17 cellular contexts compared by ENCODE assay signal in genomic region chr2:136060401-136060940, GRCh38. TPM values are rescaled to one million over a fixed set of nuclear protein-coding genes. Genes with fewer than 3 reads are reported as not detected.
DNase-seq lines count a peak whose midpoint lies in the region; ATAC-seq and TF ChIP-seq lines count a peak whose summit lies in the region.
"Had no signal": no experiment of that assay in that cellular context is flagged by ENCODE, and none has a peak within 500 bp of the region (broad histone marks: within the 10 kb centered on the region; RNA-seq: fewer than 3 reads in every experiment).

No MANE protein-coding gene starts in this region.

- H3K27ac ChIP-seq in SJSA1 (peak overlapping the region; percentile 86), neural cell (ENCODE audit: low read length) (peak overlapping the region; percentile 15), gastrocnemius medialis (no peak overlapping the region), spleen (no peak overlapping the region)
- no peak overlapping the region for H3K27ac ChIP-seq in CD4-positive, alpha-beta T cell (ENCODE audit: low read depth, low read length)

- intact Hi-C loops in gastrocnemius medialis (cut with DNase I; ENCODE audit: low total_unique reads): no loop called here
- intact Hi-C loops in spleen (cut with DNase I; ENCODE audit: low total_unique reads): no loop called here
- intact Hi-C loops in CD4-positive, alpha-beta T cell (cut with DNase I, micrococcal nuclease): no loop called here

- H3K36me3 Mint-ChIP-seq in CD4-positive, alpha-beta T cell (ENCODE audit: low read depth): no peaks in the 10 kb centered on the region
- H3K36me3 Mint-ChIP-seq: CD14-positive monocyte had no signal

- H3K4me3 Mint-ChIP-seq in CD4-positive, alpha-beta T cell: no peak overlapping the region
- H3K4me3 Mint-ChIP-seq: CD14-positive monocyte had no signal

- peaks cover 60% of the 10 kb centered on the region for H3K4me1 Mint-ChIP-seq in CD4-positive, alpha-beta T cell (ENCODE audit: low read depth)

- H3K79me2 ChIP-seq in neural cell (replicated peaks; ENCODE audit: insufficient read depth, low read length): no peaks in the 10 kb centered on the region

- H3F3A ChIP-seq in neural cell (ENCODE audit: insufficient read depth, low read length, poor library complexity, severe bottlenecking): no peaks in the 10 kb centered on the region

- WGBS in spleen, 5 donors: 71 to 85% (median 76%) methylated on average over 5 of the region's 5 CpGs

- no peak overlapping the region for H3K27ac Mint-ChIP-seq in CD4-positive, alpha-beta T cell

- H3K4me1 ChIP-seq in SJSA1 (replicated peaks) (peaks cover 26% of the 10 kb centered on the region), gastrocnemius medialis (no peaks in the 10 kb centered on the region), spleen (peaks cover 8 to 78% (median 36%) of the 10 kb centered on the region in 6 donors)
- H3K4me1 ChIP-seq: HAP-1 had no signal

- no peak overlapping the region for H2AFZ ChIP-seq in neural cell (ENCODE audit: low read depth, low read length)

- TF ChIP-seq CTCF in neural cell (IDR thresholded peaks at IDR 0.05; ENCODE audit: poor library complexity, severe bottlenecking) (no peak), gastrocnemius medialis (IDR thresholded peaks at IDR 0.05 in 4 of 5, conservative IDR thresholded peaks at IDR 0.05 in 1 of 5) (no peak), spleen (IDR thresholded peaks at IDR 0.05 in 8 of 11, conservative IDR thresholded peaks at IDR 0.05 in 3 of 11) (no peak)
- TF ChIP-seq CTCF in CD4-positive, alpha-beta T cell (IDR thresholded peaks at IDR 0.05): no peak

- TF ChIP-seq RAD21 in Ishikawa (IDR thresholded peaks at IDR 0.05; ENCODE audit: low read depth) (no peak), neural cell (conservative IDR thresholded peaks at IDR 0.05) (no peak)

- no peaks in the 10 kb centered on the region for H3K27me3 ChIP-seq in SJSA1 (replicated peaks)
- H3K27me3 ChIP-seq in neural cell (ENCODE audit: insufficient read depth, low read depth, low read length): no peaks in the 10 kb centered on the region
- no peaks in the 10 kb centered on the region for H3K27me3 ChIP-seq in gastrocnemius medialis
- no peaks in the 10 kb centered on the region for H3K27me3 ChIP-seq in spleen (replicated peaks in 1 of 7)
- H3K27me3 ChIP-seq in CD4-positive, alpha-beta T cell (ENCODE audit: control insufficient read depth, insufficient read depth, low read length): no peaks in the 10 kb centered on the region

- no peaks in the 10 kb centered on the region for H3K9me2 ChIP-seq in neural cell (ENCODE audit: insufficient read depth, low read length)

- no peaks in the 10 kb centered on the region for H3K9me3 Mint-ChIP-seq in CD4-positive, alpha-beta T cell

- TF ChIP-seq EP300 in Ishikawa (IDR thresholded peaks at IDR 0.05; ENCODE audit: borderline replicate concordance): no peak
- no peak for TF ChIP-seq EP300 in neural cell (conservative IDR thresholded peaks at IDR 0.05; ENCODE audit: poor library complexity, severe bottlenecking)

- H3K9ac ChIP-seq in neural cell (ENCODE audit: low read length): no peak overlapping the region

- no peaks in the 10 kb centered on the region for H3K27me3 Mint-ChIP-seq in CD4-positive, alpha-beta T cell

- CTCF ChIA-PET in CD4-positive, alpha-beta T cell (lab: Charles Lee): no interaction called here

- H3K4me3 ChIP-seq in SJSA1: no peak overlapping the region
- H3K4me3 ChIP-seq in neural cell (ENCODE audit: low read length): no peak overlapping the region
- H3K4me3 ChIP-seq in gastrocnemius medialis: no peak overlapping the region
- H3K4me3 ChIP-seq in spleen: no peak overlapping the region
- H3K4me3 ChIP-seq: HAP-1 had no signal

- no peak for ATAC-seq in gastrocnemius medialis
- ATAC-seq in CD4-positive, alpha-beta T cell (ENCODE audit: poor library complexity): no peak
- ATAC-seq: PC-3 had no signal

- H3K4me2 ChIP-seq in neural cell (ENCODE audit: low read length): no peak overlapping the region

- POLR2A ChIA-PET in CD4-positive, alpha-beta T cell (lab: Charles Lee): no interaction called here

- DNase-seq in EH (ENCODE audit: low read depth) (peak; percentile 2), SJSA1 (ENCODE audit: low read depth in 1 of 2, low spot score in 2 of 2) (peak; percentile 88 to 91), gastrocnemius medialis (no peak), spleen (no peak)
- no peak for DNase-seq in CD4-positive, alpha-beta T cell
- DNase-seq: DMS79; KBM-7; NCI-H1092; NCI-H187; NCI-H524; NK-92 treated with Interleukin-12 subunit alpha and Interleukin-12 subunit beta, amount 100 ng/mL, for 24 hours; PC-3; T-helper 1 cell had no signal

- H3K9me3 ChIP-seq in SJSA1 (replicated peaks) (no peaks in the 10 kb centered on the region), neural cell (ENCODE audit: low read length) (no peaks in the 10 kb centered on the region), gastrocnemius medialis (no peaks in the 10 kb centered on the region), spleen (no peaks in the 10 kb centered on the region)
- no peaks in the 10 kb centered on the region for H3K9me3 ChIP-seq in CD4-positive, alpha-beta T cell (ENCODE audit: control insufficient read depth, low read length)
- H3K9me3 ChIP-seq: HAP-1 had no signal

- TF ChIP-seq POLR2A in gastrocnemius medialis (IDR thresholded peaks at IDR 0.05) (no peak), spleen (IDR thresholded peaks at IDR 0.05) (no peak)

- H4K20me1 ChIP-seq in neural cell (ENCODE audit: insufficient read depth): no peaks in the 10 kb centered on the region

- in situ Hi-C loops in gastrocnemius medialis (cut with MboI; ENCODE audit: low sequenced_read_pairs in 4 of 4): no loop called here

- H3K36me3 ChIP-seq in SJSA1 (no peaks in the 10 kb centered on the region), neural cell (ENCODE audit: insufficient read depth, low read length) (no peaks in the 10 kb centered on the region), gastrocnemius medialis (no peaks in the 10 kb centered on the region), spleen (no peaks in the 10 kb centered on the region)
- H3K36me3 ChIP-seq: HAP-1 had no signal

TF ChIP-seq in Ishikawa, 13 proteins besides CTCF, POLR2A, EP300 and RAD21:
- no peak for TF ChIP-seq TAF1 (IDR thresholded peaks at IDR 0.05; ENCODE audit: low read depth)
- TF ChIP-seq CEBPB (IDR thresholded peaks at IDR 0.05): no peak
- 0 out of 2 replicates have a peak, but pooled peaks have one; percentile 24 for TF ChIP-seq TEAD4 (IDR thresholded peaks at IDR 0.05)

TF ChIP-seq in neural cell, 6 proteins besides CTCF, POLR2A, EP300 and RAD21:
- no peak for TF ChIP-seq TAF1 (IDR thresholded peaks at IDR 0.05; ENCODE audit: low read depth)
- no peak for TF ChIP-seq EZH2 (IDR thresholded peaks at IDR 0.05; ENCODE audit: borderline replicate concordance, insufficient read depth, low read length, poor library complexity, severe bottlenecking)
- TF ChIP-seq SMC3 (conservative IDR thresholded peaks at IDR 0.05; ENCODE audit: poor library complexity): no peak
- no peak for TF ChIP-seq POLR2AphosphoS5 (IDR thresholded peaks at IDR 0.05)
- TF ChIP-seq REST (IDR thresholded peaks at IDR 0.05; ENCODE audit: borderline replicate concordance): no peak
- TF ChIP-seq MXI1 (conservative IDR thresholded peaks at IDR 0.05; ENCODE audit: poor library complexity, severe bottlenecking): no peak
TF ChIP-seq in neural cell: peak in this region for 0.

RNA-seq across cellular contexts. Expression of gene CXCR4, which starts 57.5 kb away (rescaled TPM):
- 0.22 and 0.79 TPM in 2 replicates for total RNA-seq in SJSA1 (2014; rRNA removed; shearing (Covaris generic))
- polyA plus RNA-seq in neural cell: 0.50 and 1.6 TPM in 2 replicates
- polyA minus RNA-seq in neural cell: 0.97 and 1.0 TPM in 2 replicates
- 1 to 10 TPM; 2.5 to 6.6 (median 4.0) TPM for total RNA-seq in gastrocnemius medialis
- 100 to 1,000 TPM; 204 to 499 (median 323) TPM for total RNA-seq in spleen
- polyA plus RNA-seq in spleen: 100 to 1,000 TPM; 274 to 626 (median 286) TPM
- 1,000 to 10,000 TPM; 1,661 to 1,739 TPM for total RNA-seq in CD4-positive, alpha-beta T cell

Comparison
In these comparisons a context has a peak if more than half of its experiments do, and no peak if none do; other contexts are left out.
1. DNase-seq: peak in EH (single experiment) and SJSA1 (2 of 2); none in gastrocnemius medialis (0 of 2), spleen (single experiment) and CD4-positive, alpha-beta T cell (0 of 10).
2. H3K27ac ChIP-seq: peak in SJSA1 (single experiment) and neural cell (single experiment); none in gastrocnemius medialis (0 of 4), spleen (0 of 8) and CD4-positive, alpha-beta T cell (single experiment).
3. RNA of gene CXCR4, which starts 57.5 kb away (total RNA-seq): 1,661 to 1,739 TPM in CD4-positive, alpha-beta T cell and 204 to 499 TPM in spleen; 2.5 to 6.6 TPM in gastrocnemius medialis and 0.22 to 0.79 TPM in SJSA1; every median in the first group is over 10 times any median in the second.